Comparison of ENCODE assay signal across 1 cellular context in genomic region chr20:47233333-47234188, GRCh38.
TF ChIP-seq lines count a peak whose summit lies in the region.

No MANE protein-coding gene starts in this region.

TF ChIP-seq in HepG2, 621 proteins besides CTCF, POLR2A, EP300 and RAD21 (continued from another document and continues in another):
- TF ChIP-seq, protein P1, sequence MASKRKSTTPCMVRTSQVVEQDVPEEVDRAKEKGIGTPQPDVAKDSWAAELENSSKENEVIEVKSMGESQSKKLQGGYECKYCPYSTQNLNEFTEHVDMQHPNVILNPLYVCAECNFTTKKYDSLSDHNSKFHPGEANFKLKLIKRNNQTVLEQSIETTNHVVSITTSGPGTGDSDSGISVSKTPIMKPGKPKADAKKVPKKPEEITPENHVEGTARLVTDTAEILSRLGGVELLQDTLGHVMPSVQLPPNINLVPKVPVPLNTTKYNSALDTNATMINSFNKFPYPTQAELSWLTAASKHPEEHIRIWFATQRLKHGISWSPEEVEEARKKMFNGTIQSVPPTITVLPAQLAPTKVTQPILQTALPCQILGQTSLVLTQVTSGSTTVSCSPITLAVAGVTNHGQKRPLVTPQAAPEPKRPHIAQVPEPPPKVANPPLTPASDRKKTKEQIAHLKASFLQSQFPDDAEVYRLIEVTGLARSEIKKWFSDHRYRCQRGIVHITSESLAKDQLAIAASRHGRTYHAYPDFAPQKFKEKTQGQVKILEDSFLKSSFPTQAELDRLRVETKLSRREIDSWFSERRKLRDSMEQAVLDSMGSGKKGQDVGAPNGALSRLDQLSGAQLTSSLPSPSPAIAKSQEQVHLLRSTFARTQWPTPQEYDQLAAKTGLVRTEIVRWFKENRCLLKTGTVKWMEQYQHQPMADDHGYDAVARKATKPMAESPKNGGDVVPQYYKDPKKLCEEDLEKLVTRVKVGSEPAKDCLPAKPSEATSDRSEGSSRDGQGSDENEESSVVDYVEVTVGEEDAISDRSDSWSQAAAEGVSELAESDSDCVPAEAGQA (IDR thresholded peaks at IDR 0.05; ENCODE audit: low read depth): no peak; the same call in 1 of the 2 replicates
- TF ChIP-seq, protein P1 (CRISPR knock-in tag; IDR thresholded peaks at IDR 0.05; ENCODE audit: borderline replicate concordance): no peak
- TF ChIP-seq SKI (IDR thresholded peaks at IDR 0.05; ENCODE audit: partially characterized antibody) (peak; percentile 100), GMEB2 (CRISPR knock-in tag; IDR thresholded peaks at IDR 0.05; ENCODE audit: low read depth) (no peak), ZNF597 (CRISPR knock-in tag; IDR thresholded peaks at IDR 0.05) (no peak), ZFAT (CRISPR knock-in tag; conservative IDR thresholded peaks at IDR 0.05) (no peak), ZNF503 (CRISPR knock-in tag; IDR thresholded peaks at IDR 0.05) (peak; percentile 77; the same call in 1 of the 2 replicates), ZNF530 (CRISPR knock-in tag; IDR thresholded peaks at IDR 0.05; ENCODE audit: low read depth) (no peak), ZFP82 (CRISPR knock-in tag; IDR thresholded peaks at IDR 0.05; ENCODE audit: borderline replicate concordance) (no peak), CREBL2 (CRISPR knock-in tag; IDR thresholded peaks at IDR 0.05; ENCODE audit: borderline replicate concordance) (no peak), ZNF761 (CRISPR knock-in tag; conservative IDR thresholded peaks at IDR 0.05) (no peak), SMAD3 (CRISPR knock-in tag; IDR thresholded peaks at IDR 0.05) (peak; percentile 94), ZNF234 (CRISPR knock-in tag; conservative IDR thresholded peaks at IDR 0.05) (peak; percentile 75; the same call in 1 of the 2 replicates), ZFP91 (CRISPR knock-in tag; IDR thresholded peaks at IDR 0.05; ENCODE audit: borderline replicate concordance) (no peak), FOXA1 (IDR thresholded peaks at IDR 0.05) (no peak), FOXA1 (CRISPR knock-in tag; IDR thresholded peaks at IDR 0.05) (peak; percentile 90), DNMT3B (CRISPR knock-in tag; conservative IDR thresholded peaks at IDR 0.05) (no peak), CEBPZ (IDR thresholded peaks at IDR 0.05; ENCODE audit: low read length) (no peak), MBD4 (IDR thresholded peaks at IDR 0.05; ENCODE audit: borderline replicate concordance, low read length) (peak; percentile 39; the same call in 1 of the 2 replicates)
- TF ChIP-seq, protein P2, sequence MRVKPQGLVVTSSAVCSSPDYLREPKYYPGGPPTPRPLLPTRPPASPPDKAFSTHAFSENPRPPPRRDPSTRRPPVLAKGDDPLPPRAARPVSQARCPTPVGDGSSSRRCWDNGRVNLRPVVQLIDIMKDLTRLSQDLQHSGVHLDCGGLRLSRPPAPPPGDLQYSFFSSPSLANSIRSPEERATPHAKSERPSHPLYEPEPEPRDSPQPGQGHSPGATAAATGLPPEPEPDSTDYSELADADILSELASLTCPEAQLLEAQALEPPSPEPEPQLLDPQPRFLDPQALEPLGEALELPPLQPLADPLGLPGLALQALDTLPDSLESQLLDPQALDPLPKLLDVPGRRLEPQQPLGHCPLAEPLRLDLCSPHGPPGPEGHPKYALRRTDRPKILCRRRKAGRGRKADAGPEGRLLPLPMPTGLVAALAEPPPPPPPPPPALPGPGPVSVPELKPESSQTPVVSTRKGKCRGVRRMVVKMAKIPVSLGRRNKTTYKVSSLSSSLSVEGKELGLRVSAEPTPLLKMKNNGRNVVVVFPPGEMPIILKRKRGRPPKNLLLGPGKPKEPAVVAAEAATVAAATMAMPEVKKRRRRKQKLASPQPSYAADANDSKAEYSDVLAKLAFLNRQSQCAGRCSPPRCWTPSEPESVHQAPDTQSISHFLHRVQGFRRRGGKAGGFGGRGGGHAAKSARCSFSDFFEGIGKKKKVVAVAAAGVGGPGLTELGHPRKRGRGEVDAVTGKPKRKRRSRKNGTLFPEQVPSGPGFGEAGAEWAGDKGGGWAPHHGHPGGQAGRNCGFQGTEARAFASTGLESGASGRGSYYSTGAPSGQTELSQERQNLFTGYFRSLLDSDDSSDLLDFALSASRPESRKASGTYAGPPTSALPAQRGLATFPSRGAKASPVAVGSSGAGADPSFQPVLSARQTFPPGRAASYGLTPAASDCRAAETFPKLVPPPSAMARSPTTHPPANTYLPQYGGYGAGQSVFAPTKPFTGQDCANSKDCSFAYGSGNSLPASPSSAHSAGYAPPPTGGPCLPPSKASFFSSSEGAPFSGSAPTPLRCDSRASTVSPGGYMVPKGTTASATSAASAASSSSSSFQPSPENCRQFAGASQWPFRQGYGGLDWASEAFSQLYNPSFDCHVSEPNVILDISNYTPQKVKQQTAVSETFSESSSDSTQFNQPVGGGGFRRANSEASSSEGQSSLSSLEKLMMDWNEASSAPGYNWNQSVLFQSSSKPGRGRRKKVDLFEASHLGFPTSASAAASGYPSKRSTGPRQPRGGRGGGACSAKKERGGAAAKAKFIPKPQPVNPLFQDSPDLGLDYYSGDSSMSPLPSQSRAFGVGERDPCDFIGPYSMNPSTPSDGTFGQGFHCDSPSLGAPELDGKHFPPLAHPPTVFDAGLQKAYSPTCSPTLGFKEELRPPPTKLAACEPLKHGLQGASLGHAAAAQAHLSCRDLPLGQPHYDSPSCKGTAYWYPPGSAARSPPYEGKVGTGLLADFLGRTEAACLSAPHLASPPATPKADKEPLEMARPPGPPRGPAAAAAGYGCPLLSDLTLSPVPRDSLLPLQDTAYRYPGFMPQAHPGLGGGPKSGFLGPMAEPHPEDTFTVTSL (CRISPR knock-in tag; IDR thresholded peaks at IDR 0.05; ENCODE audit: borderline replicate concordance): peak; percentile 83; the same call in 1 of the 2 replicates
- TF ChIP-seq, protein P3, sequence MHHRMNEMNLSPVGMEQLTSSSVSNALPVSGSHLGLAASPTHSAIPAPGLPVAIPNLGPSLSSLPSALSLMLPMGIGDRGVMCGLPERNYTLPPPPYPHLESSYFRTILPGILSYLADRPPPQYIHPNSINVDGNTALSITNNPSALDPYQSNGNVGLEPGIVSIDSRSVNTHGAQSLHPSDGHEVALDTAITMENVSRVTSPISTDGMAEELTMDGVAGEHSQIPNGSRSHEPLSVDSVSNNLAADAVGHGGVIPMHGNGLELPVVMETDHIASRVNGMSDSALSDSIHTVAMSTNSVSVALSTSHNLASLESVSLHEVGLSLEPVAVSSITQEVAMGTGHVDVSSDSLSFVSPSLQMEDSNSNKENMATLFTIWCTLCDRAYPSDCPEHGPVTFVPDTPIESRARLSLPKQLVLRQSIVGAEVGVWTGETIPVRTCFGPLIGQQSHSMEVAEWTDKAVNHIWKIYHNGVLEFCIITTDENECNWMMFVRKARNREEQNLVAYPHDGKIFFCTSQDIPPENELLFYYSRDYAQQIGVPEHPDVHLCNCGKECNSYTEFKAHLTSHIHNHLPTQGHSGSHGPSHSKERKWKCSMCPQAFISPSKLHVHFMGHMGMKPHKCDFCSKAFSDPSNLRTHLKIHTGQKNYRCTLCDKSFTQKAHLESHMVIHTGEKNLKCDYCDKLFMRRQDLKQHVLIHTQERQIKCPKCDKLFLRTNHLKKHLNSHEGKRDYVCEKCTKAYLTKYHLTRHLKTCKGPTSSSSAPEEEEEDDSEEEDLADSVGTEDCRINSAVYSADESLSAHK (CRISPR knock-in tag; IDR thresholded peaks at IDR 0.05; ENCODE audit: borderline replicate concordance): no peak
